15 cellular contexts compared by ENCODE assay signal in the genomic region with DNA sequence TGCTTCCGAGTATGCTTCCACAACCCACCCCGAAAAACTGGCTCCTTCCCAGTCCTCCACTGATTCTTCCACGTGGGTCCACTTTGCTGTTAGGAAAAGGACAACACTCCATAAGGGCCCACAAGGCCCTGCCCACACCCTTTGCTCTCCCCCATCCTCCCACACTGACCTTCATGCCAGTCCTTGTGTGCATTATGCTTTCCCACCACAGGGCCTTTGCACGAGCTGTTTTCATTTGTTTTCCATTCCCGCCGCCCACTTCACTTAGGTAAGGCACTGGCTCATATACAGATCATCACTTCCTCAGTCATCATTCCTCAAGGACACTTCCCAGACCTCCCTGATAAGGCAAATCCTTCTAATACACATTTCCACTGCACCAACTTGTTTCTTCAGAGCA.
"Had no signal": no experiment of that assay in that cellular context is flagged by ENCODE, and none has a peak within 500 bp of the region (broad histone marks: within the 10 kb centered on the region; RNA-seq: fewer than 3 reads in every experiment).

No MANE protein-coding gene starts in this region.

- H3K4me3 ChIP-seq: cardiac muscle cell, esophagus squamous epithelium, lower lobe of right lung, stomach, uterus had no signal

- H3K27ac Mint-ChIP-seq: activated naive CD8-positive, alpha-beta T cell treated with anti-CD3 and anti-CD28 coated beads, Interleukin-2, amount 50 U/mL, for 24 hours; nephron progenitor cell; T-helper 17 cell had no signal

- H3K4me1 ChIP-seq: esophagus squamous epithelium, uterus had no signal

- H3K36me3 ChIP-seq: cardiac muscle cell, esophagus squamous epithelium, lower lobe of right lung, stomach, uterus had no signal

- H3K9me3 Mint-ChIP-seq: activated naive CD8-positive, alpha-beta T cell treated with anti-CD3 and anti-CD28 coated beads, Interleukin-2, amount 50 U/mL, for 24 hours; nephron progenitor cell had no signal

- H3K27me3 ChIP-seq: cardiac muscle cell, foreskin keratinocyte, stomach, uterus had no signal

- H3K4me3 Mint-ChIP-seq: activated naive CD8-positive, alpha-beta T cell treated with anti-CD3 and anti-CD28 coated beads, Interleukin-2, amount 50 U/mL, for 24 hours; nephron progenitor cell; T-helper 17 cell had no signal

- H3K9me3 ChIP-seq: esophagus squamous epithelium, lower lobe of right lung, stomach, uterus had no signal

- ATAC-seq: activated naive CD8-positive, alpha-beta T cell treated with anti-CD3 and anti-CD28 coated beads, Interleukin-2, amount 50 U/mL, for 24 hours; foreskin keratinocyte; T-helper 17 cell had no signal

- DNase-seq: activated CD4-positive, alpha-beta T cell treated with anti-CD3 and anti-CD28 coated beads for 1 hour; activated CD4-positive, alpha-beta T cell treated with anti-CD3 and anti-CD28 coated beads, Interleukin-2, amount 50 U/mL, for 48 hours; activated naive CD4-positive, alpha-beta T cell; activated naive CD8-positive, alpha-beta T cell treated with anti-CD3 and anti-CD28 coated beads, Interleukin-2, amount 50 U/mL, for 24 hours; esophagus squamous epithelium; foreskin keratinocyte; left cardiac atrium; lower lobe of right lung; nephron progenitor cell; stimulated activated CD4-positive, alpha-beta T cell treated with anti-CD3 and anti-CD28 coated beads, Interleukin-4, amount 100 ng/mL, for 1 hour; stimulated activated CD8-positive, alpha-beta memory T cell treated with anti-CD3 and anti-CD28 coated beads, Interleukin-4, amount 100 ng/mL, for 48 hours; stomach; T-helper 17 cell; uterus had no signal

- H3K27ac ChIP-seq: cardiac muscle cell, esophagus squamous epithelium, foreskin keratinocyte, lower lobe of right lung, stomach, uterus had no signal
